ENCODE assay signal across 1 cellular context in genomic region chr3:172089250-172089649, GRCh38.
TF ChIP-seq lines count a peak whose summit lies in the region.

No MANE protein-coding gene starts in this region.

TF ChIP-seq in A549, 52 proteins besides CTCF, POLR2A, EP300 and RAD21 (continued from another document):
- TF ChIP-seq JUNB (IDR thresholded peaks at IDR 0.05), result no peak
- no peak for TF ChIP-seq KDM1A (IDR thresholded peaks at IDR 0.05; ENCODE audit: low read depth)
- TF ChIP-seq RCOR1 (IDR thresholded peaks at IDR 0.05; ENCODE audit: low read depth, low read length), result no peak
- no peak for TF ChIP-seq HMGXB4 (CRISPR knock-in tag; IDR thresholded peaks at IDR 0.05; ENCODE audit: borderline replicate concordance)
TF ChIP-seq in A549: peak in this region for 0.
